Comparison of ENCODE assay signal across 1 cellular context in the genomic region with DNA sequence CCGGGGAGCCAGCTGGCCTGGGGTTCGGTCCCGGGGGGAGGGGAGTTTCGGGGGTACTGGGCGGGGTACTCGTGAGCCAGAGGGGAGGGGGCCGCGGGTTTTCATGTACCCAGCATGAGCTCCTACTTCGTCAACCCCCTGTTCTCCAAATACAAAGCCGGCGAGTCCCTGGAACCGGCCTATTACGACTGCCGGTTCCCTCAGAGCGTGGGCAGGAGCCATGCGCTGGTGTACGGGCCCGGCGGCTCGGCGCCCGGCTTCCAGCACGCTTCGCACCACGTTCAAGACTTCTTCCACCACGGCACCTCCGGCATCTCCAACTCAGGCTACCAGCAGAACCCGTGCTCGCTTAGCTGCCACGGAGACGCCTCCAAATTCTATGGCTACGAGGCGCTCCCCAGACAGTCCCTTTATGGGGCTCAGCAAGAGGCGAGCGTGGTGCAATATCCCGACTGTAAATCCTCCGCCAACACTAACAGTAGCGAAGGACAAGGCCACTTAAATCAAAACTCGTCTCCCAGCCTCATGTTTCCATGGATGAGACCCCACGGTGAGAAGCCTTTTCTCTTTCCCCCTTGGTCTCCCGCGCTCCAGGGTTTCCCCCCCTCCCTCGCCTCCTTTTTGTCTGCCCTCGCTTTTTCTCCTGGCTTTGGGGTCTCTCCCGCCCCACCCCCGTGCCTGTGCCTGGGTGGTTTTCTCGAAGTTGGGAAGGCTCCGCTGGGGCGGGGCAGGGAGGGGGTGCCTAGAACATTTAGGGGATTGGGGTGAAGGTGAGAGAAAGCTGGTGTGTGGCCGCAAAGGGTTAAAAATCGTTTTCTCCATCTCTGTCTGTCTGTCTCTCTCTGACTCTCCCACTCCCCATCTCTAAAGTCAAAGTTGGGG.
TF ChIP-seq lines count a peak whose summit lies in the region.

No MANE protein-coding gene starts in this region.

TF ChIP-seq in GM23338, 12 proteins besides CTCF, POLR2A, EP300 and RAD21 (continued from another document):
- TF ChIP-seq, protein P1, sequence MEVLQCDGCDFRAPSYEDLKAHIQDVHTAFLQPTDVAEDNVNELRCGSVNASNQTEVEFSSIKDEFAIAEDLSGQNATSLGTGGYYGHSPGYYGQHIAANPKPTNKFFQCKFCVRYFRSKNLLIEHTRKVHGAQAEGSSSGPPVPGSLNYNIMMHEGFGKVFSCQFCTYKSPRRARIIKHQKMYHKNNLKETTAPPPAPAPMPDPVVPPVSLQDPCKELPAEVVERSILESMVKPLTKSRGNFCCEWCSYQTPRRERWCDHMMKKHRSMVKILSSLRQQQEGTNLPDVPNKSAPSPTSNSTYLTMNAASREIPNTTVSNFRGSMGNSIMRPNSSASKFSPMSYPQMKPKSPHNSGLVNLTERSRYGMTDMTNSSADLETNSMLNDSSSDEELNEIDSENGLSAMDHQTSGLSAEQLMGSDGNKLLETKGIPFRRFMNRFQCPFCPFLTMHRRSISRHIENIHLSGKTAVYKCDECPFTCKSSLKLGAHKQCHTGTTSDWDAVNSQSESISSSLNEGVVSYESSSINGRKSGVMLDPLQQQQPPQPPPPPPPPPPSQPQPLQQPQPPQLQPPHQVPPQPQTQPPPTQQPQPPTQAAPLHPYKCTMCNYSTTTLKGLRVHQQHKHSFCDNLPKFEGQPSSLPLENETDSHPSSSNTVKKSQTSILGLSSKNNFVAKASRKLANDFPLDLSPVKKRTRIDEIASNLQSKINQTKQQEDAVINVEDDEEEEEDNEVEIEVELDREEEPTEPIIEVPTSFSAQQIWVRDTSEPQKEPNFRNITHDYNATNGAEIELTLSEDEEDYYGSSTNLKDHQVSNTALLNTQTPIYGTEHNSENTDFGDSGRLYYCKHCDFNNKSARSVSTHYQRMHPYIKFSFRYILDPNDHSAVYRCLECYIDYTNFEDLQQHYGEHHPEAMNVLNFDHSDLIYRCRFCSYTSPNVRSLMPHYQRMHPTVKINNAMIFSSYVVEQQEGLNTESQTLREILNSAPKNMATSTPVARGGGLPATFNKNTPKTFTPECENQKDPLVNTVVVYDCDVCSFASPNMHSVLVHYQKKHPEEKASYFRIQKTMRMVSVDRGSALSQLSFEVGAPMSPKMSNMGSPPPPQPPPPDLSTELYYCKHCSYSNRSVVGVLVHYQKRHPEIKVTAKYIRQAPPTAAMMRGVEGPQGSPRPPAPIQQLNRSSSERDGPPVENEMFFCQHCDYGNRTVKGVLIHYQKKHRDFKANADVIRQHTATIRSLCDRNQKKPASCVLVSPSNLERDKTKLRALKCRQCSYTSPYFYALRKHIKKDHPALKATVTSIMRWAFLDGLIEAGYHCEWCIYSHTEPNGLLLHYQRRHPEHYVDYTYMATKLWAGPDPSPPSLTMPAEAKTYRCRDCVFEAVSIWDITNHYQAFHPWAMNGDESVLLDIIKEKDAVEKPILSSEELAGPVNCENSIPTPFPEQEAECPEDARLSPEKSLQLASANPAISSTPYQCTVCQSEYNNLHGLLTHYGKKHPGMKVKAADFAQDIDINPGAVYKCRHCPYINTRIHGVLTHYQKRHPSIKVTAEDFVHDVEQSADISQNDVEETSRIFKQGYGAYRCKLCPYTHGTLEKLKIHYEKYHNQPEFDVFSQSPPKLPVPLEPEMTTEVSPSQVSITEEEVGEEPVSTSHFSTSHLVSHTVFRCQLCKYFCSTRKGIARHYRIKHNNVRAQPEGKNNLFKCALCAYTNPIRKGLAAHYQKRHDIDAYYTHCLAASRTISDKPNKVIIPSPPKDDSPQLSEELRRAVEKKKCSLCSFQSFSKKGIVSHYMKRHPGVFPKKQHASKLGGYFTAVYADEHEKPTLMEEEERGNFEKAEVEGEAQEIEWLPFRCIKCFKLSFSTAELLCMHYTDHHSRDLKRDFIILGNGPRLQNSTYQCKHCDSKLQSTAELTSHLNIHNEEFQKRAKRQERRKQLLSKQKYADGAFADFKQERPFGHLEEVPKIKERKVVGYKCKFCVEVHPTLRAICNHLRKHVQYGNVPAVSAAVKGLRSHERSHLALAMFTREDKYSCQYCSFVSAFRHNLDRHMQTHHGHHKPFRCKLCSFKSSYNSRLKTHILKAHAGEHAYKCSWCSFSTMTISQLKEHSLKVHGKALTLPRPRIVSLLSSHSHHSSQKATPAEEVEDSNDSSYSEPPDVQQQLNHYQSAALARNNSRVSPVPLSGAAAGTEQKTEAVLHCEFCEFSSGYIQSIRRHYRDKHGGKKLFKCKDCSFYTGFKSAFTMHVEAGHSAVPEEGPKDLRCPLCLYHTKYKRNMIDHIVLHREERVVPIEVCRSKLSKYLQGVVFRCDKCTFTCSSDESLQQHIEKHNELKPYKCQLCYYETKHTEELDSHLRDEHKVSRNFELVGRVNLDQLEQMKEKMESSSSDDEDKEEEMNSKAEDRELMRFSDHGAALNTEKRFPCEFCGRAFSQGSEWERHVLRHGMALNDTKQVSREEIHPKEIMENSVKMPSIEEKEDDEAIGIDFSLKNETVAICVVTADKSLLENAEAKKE (CRISPR knock-in tag; IDR thresholded peaks at IDR 0.05), result no peak
- TF ChIP-seq EZH2 (IDR thresholded peaks at IDR 0.05; ENCODE audit: low read depth, unreplicated experiment), result peak; percentile 99
- TF ChIP-seq EZH2phosphoT487 (IDR thresholded peaks at IDR 0.05; ENCODE audit: unreplicated experiment), result peak; percentile 95
